ENCODE assay signal across 1 cellular context in the genomic region with DNA sequence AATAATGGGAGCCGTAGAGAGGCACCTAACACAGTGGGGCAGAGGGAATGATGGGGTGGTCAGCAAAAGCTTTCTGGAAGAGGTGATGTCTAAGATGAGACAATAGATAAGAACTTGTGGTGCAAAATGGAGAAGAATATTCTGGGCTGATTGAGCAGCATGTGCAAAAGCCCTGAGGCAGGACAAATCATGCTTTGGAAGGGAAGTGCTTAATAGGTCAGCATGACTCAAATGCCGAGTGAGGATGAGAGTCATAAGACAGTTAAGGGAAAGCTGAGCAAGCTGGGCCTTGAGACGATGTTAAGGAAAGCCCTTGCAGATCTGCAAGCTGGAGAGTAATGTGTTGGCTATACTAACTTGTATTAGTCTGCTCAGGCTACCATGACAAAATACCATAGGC.
TF ChIP-seq lines count a peak whose summit lies in the region.

No MANE protein-coding gene starts in this region.

TF ChIP-seq in WTC11, 78 proteins besides CTCF, POLR2A, EP300 and RAD21 (continued from another document):
- TF ChIP-seq FOXP1 (CRISPR knock-in tag; IDR thresholded peaks at IDR 0.05; ENCODE audit: borderline replicate concordance) = no peak
- no peak for TF ChIP-seq MYBL2 (CRISPR knock-in tag; IDR thresholded peaks at IDR 0.05)
- TF ChIP-seq ESRRA (CRISPR knock-in tag; IDR thresholded peaks at IDR 0.05; ENCODE audit: borderline replicate concordance) = no peak
- TF ChIP-seq, protein P1, sequence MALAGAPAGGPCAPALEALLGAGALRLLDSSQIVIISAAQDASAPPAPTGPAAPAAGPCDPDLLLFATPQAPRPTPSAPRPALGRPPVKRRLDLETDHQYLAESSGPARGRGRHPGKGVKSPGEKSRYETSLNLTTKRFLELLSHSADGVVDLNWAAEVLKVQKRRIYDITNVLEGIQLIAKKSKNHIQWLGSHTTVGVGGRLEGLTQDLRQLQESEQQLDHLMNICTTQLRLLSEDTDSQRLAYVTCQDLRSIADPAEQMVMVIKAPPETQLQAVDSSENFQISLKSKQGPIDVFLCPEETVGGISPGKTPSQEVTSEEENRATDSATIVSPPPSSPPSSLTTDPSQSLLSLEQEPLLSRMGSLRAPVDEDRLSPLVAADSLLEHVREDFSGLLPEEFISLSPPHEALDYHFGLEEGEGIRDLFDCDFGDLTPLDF (CRISPR knock-in tag; IDR thresholded peaks at IDR 0.05) = no peak
- TF ChIP-seq, protein P2, sequence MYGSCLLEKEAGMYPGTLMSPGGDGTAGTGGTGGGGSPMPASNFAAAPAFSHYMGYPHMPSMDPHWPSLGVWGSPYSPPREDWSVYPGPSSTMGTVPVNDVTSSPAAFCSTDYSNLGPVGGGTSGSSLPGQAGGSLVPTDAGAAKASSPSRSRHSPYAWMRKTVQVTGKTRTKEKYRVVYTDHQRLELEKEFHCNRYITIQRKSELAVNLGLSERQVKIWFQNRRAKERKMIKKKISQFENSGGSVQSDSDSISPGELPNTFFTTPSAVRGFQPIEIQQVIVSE (CRISPR knock-in tag; IDR thresholded peaks at IDR 0.05; ENCODE audit: borderline replicate concordance) = no peak
- TF ChIP-seq MLX (CRISPR knock-in tag; IDR thresholded peaks at IDR 0.05) = no peak
- no peak for TF ChIP-seq ZNF138 (CRISPR knock-in tag; conservative IDR thresholded peaks at IDR 0.05)
